In genomic region chr6:166167801-166168615, GRCh38 we compare ENCODE assay signal across 10 cellular contexts. TPM values are rescaled to one million over a fixed set of nuclear protein-coding genes. Genes with fewer than 3 reads are reported as not detected.
A peak's percentile ranks its signal among the peaks of the same experiment; 100 is the strongest.
DNase-seq lines count a peak whose midpoint lies in the region; ATAC-seq and TF ChIP-seq lines count a peak whose summit lies in the region.
"Had no signal": no experiment of that assay in that cellular context is flagged by ENCODE, and none has a peak within 500 bp of the region (broad histone marks: within the 10 kb centered on the region; RNA-seq: fewer than 3 reads in every experiment).

Gene TBXT (minus strand): TSS chr6:166167851. CDS start chr6:166167591, 260 bp downstream.

- ATAC-seq in Right ventricle myocardium superior (ENCODE audit: poor library complexity) (no peak), gastroesophageal sphincter (no peak), GM19463 (IDR thresholded peaks at IDR 0.05; ENCODE audit: unreplicated experiment) (no peak)

- no peak for DNase-seq in left ventricle myocardium inferior
- DNase-seq in Right ventricle myocardium superior: no peak
- DNase-seq in T-helper 2 cell treated with Interferon-gamma antibody and Interleukin-4, amounts not matched to agents 5 μg/mL and 100 μg/mL, for 36 hours (ENCODE audit: low spot score): no peak
- DNase-seq in iPS-NIHi7 (ENCODE audit: extremely low spot score): peak; percentile 86
- peak; percentile 11 to 12 for DNase-seq in thyroid gland
- no peak for DNase-seq in SHP77 treated with DMSO at 0.1 percent for 48 hours (lab: John Stamatoyannopoulos, UW)
- DNase-seq: DND-41 had no signal

- peak within 1 kb of the TSS; percentile 73 for H3K4me3 Mint-ChIP-seq in T-helper 2 cell treated with Interferon-gamma antibody and Interleukin-4, amounts not matched to agents 5 μg/mL and 100 μg/mL, for 36 hours

- peaks cover 72% of the 10 kb centered on the region for H3K27me3 Mint-ChIP-seq in T-helper 2 cell treated with Interferon-gamma antibody and Interleukin-4, amounts not matched to agents 5 μg/mL and 100 μg/mL, for 36 hours (ENCODE audit: low read depth)

- H3K27ac ChIP-seq in left ventricle myocardium inferior (replicated peaks) (no peak within 1 kb of the TSS), thyroid gland (no peak within 1 kb of the TSS), gastroesophageal sphincter (no peak within 1 kb of the TSS)

- TF ChIP-seq POLR2A in thyroid gland (IDR thresholded peaks at IDR 0.05): no peak
- TF ChIP-seq POLR2A in gastroesophageal sphincter (IDR thresholded peaks at IDR 0.05): no peak

- TF ChIP-seq CTCF in left ventricle myocardium inferior (IDR thresholded peaks at IDR 0.05; ENCODE audit: borderline replicate concordance): no peak
- no peak for TF ChIP-seq CTCF in thyroid gland (IDR thresholded peaks at IDR 0.05)
- TF ChIP-seq CTCF in gastroesophageal sphincter (IDR thresholded peaks at IDR 0.05): no peak

- intact Hi-C loops in left ventricle myocardium inferior (cut with micrococcal nuclease) (no loop called here), Right ventricle myocardium superior (cut with DNase I) (loop anchor here (10.0 kb wide), 1 partner anchor 237 kb away; no protein-coding TSS in a partner anchor), thyroid gland (cut with DNase I) (no loop called here)

- H3K4me3 ChIP-seq in left ventricle myocardium inferior (peak within 1 kb of the TSS; percentile 56), thyroid gland (replicated peaks in 1 of 3) (peak within 1 kb of the TSS in 2 of 3 donors; percentile 30 to 35), gastroesophageal sphincter (peak within 1 kb of the TSS in 1 of 2 donors; percentile 38)

- H3K36me3 ChIP-seq in left ventricle myocardium inferior (no peaks in the 10 kb centered on the region), thyroid gland (no peaks in the 10 kb centered on the region), gastroesophageal sphincter (no peaks in the 10 kb centered on the region)

- H3K27me3 ChIP-seq in left ventricle myocardium inferior (ENCODE audit: low read depth) (peaks cover 100% of the 10 kb centered on the region), thyroid gland (peaks cover 18% of the 10 kb centered on the region), gastroesophageal sphincter (peaks cover 99% of the 10 kb centered on the region)

- H3K4me1 ChIP-seq in left ventricle myocardium inferior: peaks cover 45% of the 10 kb centered on the region
- H3K4me1 ChIP-seq in thyroid gland: peaks cover 15 to 30% of the 10 kb centered on the region in 2 donors
- H3K4me1 ChIP-seq in gastroesophageal sphincter: peaks cover 0 to 38% (median 18%) of the 10 kb centered on the region in 3 donors

- H3K9me3 Mint-ChIP-seq in T-helper 2 cell treated with Interferon-gamma antibody and Interleukin-4, amounts not matched to agents 5 μg/mL and 100 μg/mL, for 36 hours: no peaks in the 10 kb centered on the region

- no peaks in the 10 kb centered on the region for H3K9me3 ChIP-seq in left ventricle myocardium inferior (replicated peaks)
- no peaks in the 10 kb centered on the region for H3K9me3 ChIP-seq in thyroid gland
- no peaks in the 10 kb centered on the region for H3K9me3 ChIP-seq in gastroesophageal sphincter

- H3K36me3 Mint-ChIP-seq in T-helper 2 cell treated with Interferon-gamma antibody and Interleukin-4, amounts not matched to agents 5 μg/mL and 100 μg/mL, for 36 hours (ENCODE audit: low read depth): no peaks in the 10 kb centered on the region

- H3K4me1 Mint-ChIP-seq in T-helper 2 cell treated with Interferon-gamma antibody and Interleukin-4, amounts not matched to agents 5 μg/mL and 100 μg/mL, for 36 hours (ENCODE audit: low read depth): peaks cover 5% of the 10 kb centered on the region

- no peak for TF ChIP-seq EP300 in gastroesophageal sphincter (IDR thresholded peaks at IDR 0.05)

- 1 to 3% methylated on average over 28 to 37 of the region's 79 CpGs for WGBS in thyroid gland, 2 donors
- WGBS in gastroesophageal sphincter (ENCODE audit: low coverage in 1 of 2), 2 donors: no CpG with 5 or more reads among the region's 79 CpGs

- peak within 1 kb of the TSS; percentile 36 for H3K27ac Mint-ChIP-seq in T-helper 2 cell treated with Interferon-gamma antibody and Interleukin-4, amounts not matched to agents 5 μg/mL and 100 μg/mL, for 36 hours

RNA-seq across cellular contexts. Expression of gene TBXT, which starts in this region (rescaled TPM):
- total RNA-seq in left ventricle myocardium inferior (not detected), Right ventricle myocardium superior (not detected), thyroid gland (1 to 10 TPM in 1 of 4 donors, under 1 TPM in 1, not detected in 2; 0.13 to 1.3 TPM), gastroesophageal sphincter (not detected)
- total RNA-seq: T-helper 2 cell treated with Interferon-gamma antibody and Interleukin-4, amounts not matched to agents 100 ng/mL and 5 ng/mL, for 36 hours had no signal

Comparison
In these comparisons a context has a peak if more than half of its experiments do, and no peak if none do; other contexts are left out.
1. DNase-seq: peak in iPS-NIHi7 (single experiment) and thyroid gland (2 of 2); none in left ventricle myocardium inferior (single experiment), Right ventricle myocardium superior (single experiment), T-helper 2 cell treated with Interferon-gamma antibody and Interleukin-4, amounts not matched to agents 5 μg/mL and 100 μg/mL, for 36 hours (single experiment) and SHP77 treated with DMSO at 0.1 percent for 48 hours (single experiment).